38 cellular contexts compared by ENCODE assay signal in the genomic region with DNA sequence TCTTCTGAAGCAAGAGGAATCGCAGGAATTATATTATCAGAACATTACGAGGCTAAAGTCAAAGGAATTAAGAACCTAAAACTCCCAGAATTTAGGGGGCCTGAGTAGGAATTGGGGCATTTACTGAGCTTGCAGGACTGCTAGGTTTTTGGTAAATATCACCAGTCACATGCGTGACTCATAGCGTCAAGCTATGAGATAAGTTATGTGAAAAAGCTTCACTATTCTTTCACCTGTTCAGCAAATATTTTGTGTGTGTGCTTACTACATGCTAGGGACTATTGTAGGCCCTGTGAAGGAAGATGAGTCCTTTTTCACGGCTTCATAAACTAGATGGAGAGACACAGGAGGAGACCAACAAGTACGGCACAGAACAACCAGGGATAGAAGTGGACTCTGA. TPM values are rescaled to one million over a fixed set of nuclear protein-coding genes. Genes with fewer than 3 reads are reported as not detected.
"Had no signal": no experiment of that assay in that cellular context is flagged by ENCODE, and none has a peak within 500 bp of the region (broad histone marks: within the 10 kb centered on the region; RNA-seq: fewer than 3 reads in every experiment).

No MANE protein-coding gene starts in this region.

- H3K27me3 ChIP-seq: MG63 had no signal

- DNase-seq: Karpas-422, Kasumi-1, MG63, MM.1S, MV-4-11, NCI-H1048, NCI-H1092, NCI-H1092 treated with DMSO at 0.1 percent for 48 hours, NCI-H1105, NCI-H1105 treated with DMSO at 0.1 percent for 48 hours, NCI-H1417, NCI-H1417 treated with DMSO at 0.1 percent for 48 hours, NCI-H1436, NCI-H1436 treated with DMSO at 0.1 percent for 48 hours, NCI-H146, NCI-H1694, NCI-H1694 treated with DMSO at 0.1 percent for 48 hours, NCI-H187, NCI-H187 treated with DMSO at 0.1 percent for 48 hours, NCI-H1930, NCI-H2029, NCI-H2029 treated with DMSO at 0.1 percent for 48 hours, NCI-H2081, NCI-H2081 treated with DMSO at 0.1 percent for 48 hours, NCI-H2107, NCI-H2171, NCI-H2171 treated with DMSO at 0.1 percent for 48 hours, NCI-H2227 treated with DMSO at 0.1 percent for 48 hours, NCI-H226, NCI-H345, NCI-H446, NCI-H446 treated with DMSO at 0.1 percent for 48 hours, NCI-H510A, NCI-H510A treated with DMSO at 0.1 percent for 48 hours, NCI-H524 had no signal

- H3K36me3 ChIP-seq: MG63 had no signal

- H3K9me3 ChIP-seq: MG63 had no signal

- H3K4me3 ChIP-seq: MG63 had no signal

RNA-seq across cellular contexts. Expression of a gene that starts 52.2 kb away (rescaled TPM):
- total RNA-seq: LHCN-M2, MCF 10A, NCI-H460 had no signal
